ENCODE assay signal across 20 cellular contexts in genomic region chr11:14417186-14417585, GRCh38. TPM values are rescaled to one million over a fixed set of nuclear protein-coding genes. Genes with fewer than 3 reads are reported as not detected.
DNase-seq lines count a peak whose midpoint lies in the region; ATAC-seq and TF ChIP-seq lines count a peak whose summit lies in the region.
"Had no signal": no experiment of that assay in that cellular context is flagged by ENCODE, and none has a peak within 500 bp of the region (broad histone marks: within the 10 kb centered on the region; RNA-seq: fewer than 3 reads in every experiment).

No MANE protein-coding gene starts in this region.

- TF ChIP-seq CTCF in cardiac fibroblast (IDR thresholded peaks at IDR 0.05; ENCODE audit: low read depth, low read length), result no peak

- intact Hi-C loops in sciatic nerve (cut with DNase I), result no loop called here

- H3K79me2 ChIP-seq in ACC112 (ENCODE audit: control insufficient read depth, insufficient read depth, low read length, unreplicated experiment), result no peaks in the 10 kb centered on the region
- H3K79me2 ChIP-seq in GM23248 (ENCODE audit: insufficient read depth), result no peaks in the 10 kb centered on the region

- no peaks in the 10 kb centered on the region for H4K20me1 ChIP-seq in GM23248 (ENCODE audit: insufficient read depth)

- H3K27ac ChIP-seq in ACC112 (ENCODE audit: low read depth, low read length) (no peak overlapping the region), GM23248 (peak overlapping the region; percentile 69), muscle layer of colon (ENCODE audit: low read depth, low read length) (peak overlapping the region; percentile 36)
- H3K27ac ChIP-seq: HL-60 had no signal

- peaks cover 75% of the 10 kb centered on the region for H3F3A ChIP-seq in GM23248 (ENCODE audit: insufficient read depth)

- H2AFZ ChIP-seq in ACC112 (ENCODE audit: low read length, unreplicated experiment) (peak overlapping the region; percentile 72), GM23248 (peak overlapping the region; percentile 42)

- DNase-seq in GM23248 (peak; percentile 67), cardiac fibroblast (ENCODE audit: low read depth in 2 of 2) (peak; percentile 25 to 26), DMS153 treated with DMSO at 0.1 percent for 48 hours (lab: John Stamatoyannopoulos, UW; ENCODE audit: unreplicated experiment) (no peak), NCI-H1417 (lab: John Stamatoyannopoulos, UW) (no peak), superior temporal gyrus (ENCODE audit: extremely low spot score) (no peak), sciatic nerve (ENCODE audit: low spot score) (no peak)
- DNase-seq: adrenal gland; central memory CD4-positive, alpha-beta T cell; effector CD4-positive, alpha-beta T cell; EL; H7; mesendoderm; NCI-H2029 treated with DMSO at 0.1 percent for 48 hours; NCI-H510A; occipital lobe; stimulated activated CD4-positive, alpha-beta T cell treated with anti-CD3 and anti-CD28 coated beads, Interleukin-2, amount 100 ng/mL, for 24 hours had no signal

- peak overlapping the region; percentile 37 for H3K9ac ChIP-seq in GM23248
- H3K9ac ChIP-seq in muscle layer of colon (ENCODE audit: low read length), result no peak overlapping the region

- H3K36me3 ChIP-seq in ACC112 (ENCODE audit: insufficient read depth, low read length) (no peaks in the 10 kb centered on the region), GM23248 (ENCODE audit: low read depth) (no peaks in the 10 kb centered on the region), muscle layer of colon (ENCODE audit: insufficient read depth, low read length) (no peaks in the 10 kb centered on the region)
- H3K36me3 ChIP-seq: adrenal gland had no signal

- H3K4me1 ChIP-seq in ACC112 (ENCODE audit: control insufficient read depth, insufficient read depth, low read length, unreplicated experiment) (peaks cover 63% of the 10 kb centered on the region), GM23248 (ENCODE audit: insufficient read depth) (peaks cover 78% of the 10 kb centered on the region), muscle layer of colon (ENCODE audit: insufficient read depth, low read length) (peaks cover 18% of the 10 kb centered on the region)

- H3K27me3 ChIP-seq in ACC112 (ENCODE audit: insufficient read depth, low read length) (no peaks in the 10 kb centered on the region), GM23248 (replicated peaks; ENCODE audit: insufficient read depth) (no peaks in the 10 kb centered on the region), muscle layer of colon (ENCODE audit: control insufficient read depth in 1 of 2, insufficient read depth in 2 of 2, low read length in 2 of 2) (no peaks in the 10 kb centered on the region)
- H3K27me3 ChIP-seq: adrenal gland had no signal

- H3K4me2 ChIP-seq in GM23248 (ENCODE audit: unreplicated experiment), result peak overlapping the region; percentile 11

- 68 to 80% methylated on average over 4 of the region's 4 CpGs for WGBS in GM23248 (ENCODE audit: low coverage in 1 of 2, low lambda C conversion rate in 2 of 2, missing lambda C conversion rate in 2 of 2), 2 experiments

- no peak for ATAC-seq in sciatic nerve
- ATAC-seq: WTC11 had no signal

- in situ Hi-C loops in GM23248 (cut with MboI), result no loop called here

- H3K9me2 ChIP-seq in GM23248 (ENCODE audit: insufficient read depth), result no peaks in the 10 kb centered on the region

- no peaks in the 10 kb centered on the region for H3K9me3 ChIP-seq in GM23248 (ENCODE audit: low read depth)
- H3K9me3 ChIP-seq in muscle layer of colon (ENCODE audit: low read length), result no peaks in the 10 kb centered on the region
- H3K9me3 ChIP-seq: adrenal gland had no signal

- H3K4me3 ChIP-seq in ACC112 (ENCODE audit: low read depth, low read length) (no peak overlapping the region), GM23248 (no peak overlapping the region), cardiac fibroblast (replicated peaks in 1 of 2; ENCODE audit: low read depth in 2 of 2, low read length in 2 of 2) (no peak overlapping the region), muscle layer of colon (ENCODE audit: low read depth in 1 of 2, low read length in 2 of 2) (no peak overlapping the region)
- H3K4me3 ChIP-seq: adrenal gland had no signal

RNA-seq across cellular contexts. Expression of gene RRAS2, which starts 58.2 kb away (rescaled TPM):
- 328 and 382 TPM in 2 replicates for total RNA-seq in GM23248 (2014; rRNA removed; shearing (Covaris generic))
- 260 and 268 TPM in 2 replicates for polyA plus RNA-seq in GM23248 (2016; fragmentation: Nextera tagmentation; extraction: Ambion mirVana)
- total RNA-seq in sciatic nerve, result 23.4 TPM

Comparison
In these comparisons a context has a peak if more than half of its experiments do, and no peak if none do; other contexts are left out.
1. DNase-seq: peak in GM23248 (single experiment) and cardiac fibroblast (2 of 2); none in DMS153 treated with DMSO at 0.1 percent for 48 hours (single experiment), NCI-H1417 (0 of 3), superior temporal gyrus (single experiment) and sciatic nerve (single experiment).
2. RNA of gene RRAS2, which starts 58.2 kb away (total RNA-seq): 328 to 382 TPM in GM23248; 23.4 TPM in sciatic nerve (single experiment); every median in the first group is over 10 times any median in the second.